Comparison of ENCODE assay signal across 34 cellular contexts in genomic region chr5:3301316-3301715, GRCh38.
"Had no signal": no experiment of that assay in that cellular context is flagged by ENCODE, and none has a peak within 500 bp of the region (broad histone marks: within the 10 kb centered on the region; RNA-seq: fewer than 3 reads in every experiment).

No MANE protein-coding gene starts in this region.

- H3K4me1 Mint-ChIP-seq: activated CD4-positive, alpha-beta memory T cell treated with anti-CD3 and anti-CD28 coated beads, Interleukin-2, amount 10 ng/mL, durations not matched to agents 7 days and 5 days; activated CD4-positive, alpha-beta T cell treated with anti-CD3 and anti-CD28 coated beads, Interleukin-2, amount 10 ng/mL, durations not matched to agents 7 days and 5 days; activated naive CD4-positive, alpha-beta T cell treated with anti-CD3 and anti-CD28 coated beads, Interleukin-2, amount 10 ng/mL, durations not matched to agents 7 days and 5 days; activated naive CD8-positive, alpha-beta T cell treated with anti-CD3 and anti-CD28 coated beads, Interleukin-2, amount 10 ng/mL, durations not matched to agents 7 days and 5 days; immature natural killer cell; natural killer cell; stimulated activated memory B cell treated with anti-CD40 and anti-IgM and Interleukin-4, amounts not matched to agents 10 μg/mL and 1 μg/mL and 100 μg/mL, for 72 hours; T-helper 17 cell had no signal

- H3K4me3 ChIP-seq: ascending aorta, cardiac muscle cell, colonic mucosa, dorsolateral prefrontal cortex, left lung, lung, sigmoid colon, suprapubic skin, tibial artery had no signal

- H3K4me1 ChIP-seq: ascending aorta, colonic mucosa, left lung, sigmoid colon, tibial artery had no signal

- H3K4me3 Mint-ChIP-seq: activated CD4-positive, alpha-beta memory T cell treated with anti-CD3 and anti-CD28 coated beads, Interleukin-2, amount 10 ng/mL, durations not matched to agents 7 days and 5 days; activated CD4-positive, alpha-beta T cell treated with anti-CD3 and anti-CD28 coated beads, Interleukin-2, amount 10 ng/mL, durations not matched to agents 7 days and 5 days; activated naive CD4-positive, alpha-beta T cell treated with anti-CD3 and anti-CD28 coated beads, Interleukin-2, amount 10 ng/mL, durations not matched to agents 7 days and 5 days; activated naive CD8-positive, alpha-beta T cell treated with anti-CD3 and anti-CD28 coated beads, Interleukin-2, amount 10 ng/mL, durations not matched to agents 7 days and 5 days; activated T-cell treated with anti-CD3 and anti-CD28 coated beads, Interleukin-2, amount 50 U/mL, for 24 hours; brain; effector memory CD8-positive, alpha-beta T cell; immature natural killer cell; natural killer cell; stimulated activated memory B cell treated with anti-CD40 and anti-IgM and Interleukin-4, amounts not matched to agents 10 μg/mL and 1 μg/mL and 100 μg/mL, for 72 hours; T-helper 17 cell had no signal

- H3K9me3 Mint-ChIP-seq: activated CD4-positive, alpha-beta T cell treated with anti-CD3 and anti-CD28 coated beads, Interleukin-2, amount 10 ng/mL, durations not matched to agents 7 days and 5 days had no signal

- DNase-seq: activated CD4-positive, alpha-beta memory T cell treated with anti-CD3 and anti-CD28 coated beads, Interleukin-2, amount 10 ng/mL, durations not matched to agents 7 days and 5 days; activated CD4-positive, alpha-beta T cell treated with anti-CD3 and anti-CD28 coated beads, Interleukin-2, amount 10 ng/mL, durations not matched to agents 7 days and 5 days; activated CD4-positive, CD25-positive, alpha-beta regulatory T cell treated with anti-CD3 and anti-CD28 coated beads, Interleukin-2, amount 50 U/mL, for 72 hours; activated CD8-positive, alpha-beta memory T cell treated with anti-CD3 and anti-CD28 coated beads, Interleukin-2, amount 50 U/mL, for 48 hours; activated gamma-delta T cell; activated naive CD4-positive, alpha-beta T cell treated with anti-CD3 and anti-CD28 coated beads, Interleukin-2, amount 10 ng/mL, durations not matched to agents 7 days and 5 days; activated naive CD8-positive, alpha-beta T cell treated with anti-CD3 and anti-CD28 coated beads, Interleukin-2, amount 10 ng/mL, durations not matched to agents 7 days and 5 days; activated T-cell treated with anti-CD3 and anti-CD28 coated beads, Interleukin-2, amount 50 U/mL, for 24 hours; cerebellar nuclear complex; colonic mucosa; dorsolateral prefrontal cortex; effector memory CD8-positive, alpha-beta T cell; head of caudate nucleus; hypothalamus; immature natural killer cell; left lung; mesendoderm; natural killer cell; sigmoid colon; small intestine; stimulated activated CD4-positive, alpha-beta T cell treated with anti-CD3 and anti-CD28 coated beads, Interleukin-1b, Interleukin-23, amount 100 ng/mL, for 48 hours; stimulated activated CD4-positive, alpha-beta T cell treated with anti-CD3 and anti-CD28 coated beads, Interleukin-4, amount 100 ng/mL, for 4 hours; stimulated activated CD8-positive, alpha-beta memory T cell treated with anti-CD3 and anti-CD28 coated beads, Interleukin-4, amount 100 ng/mL, for 48 hours; T-helper 17 cell; T1000; tibial artery had no signal

- H3K9me3 ChIP-seq: ascending aorta, colonic mucosa, left lung, neutrophil, sigmoid colon, suprapubic skin, tibial artery had no signal

- H3K27me3 ChIP-seq: ascending aorta, cardiac muscle cell, colonic mucosa, left lung, neutrophil, suprapubic skin had no signal

- H3K27me3 Mint-ChIP-seq: activated CD4-positive, alpha-beta memory T cell treated with anti-CD3 and anti-CD28 coated beads, Interleukin-2, amount 10 ng/mL, durations not matched to agents 7 days and 5 days; activated CD4-positive, alpha-beta T cell treated with anti-CD3 and anti-CD28 coated beads, Interleukin-2, amount 10 ng/mL, durations not matched to agents 7 days and 5 days; activated naive CD4-positive, alpha-beta T cell treated with anti-CD3 and anti-CD28 coated beads, Interleukin-2, amount 10 ng/mL, durations not matched to agents 7 days and 5 days; stimulated activated memory B cell treated with anti-CD40 and anti-IgM and Interleukin-4, amounts not matched to agents 10 μg/mL and 1 μg/mL and 100 μg/mL, for 72 hours; T-helper 17 cell had no signal

- H3K27ac Mint-ChIP-seq: activated CD4-positive, alpha-beta memory T cell treated with anti-CD3 and anti-CD28 coated beads, Interleukin-2, amount 10 ng/mL, durations not matched to agents 7 days and 5 days; activated CD4-positive, alpha-beta T cell treated with anti-CD3 and anti-CD28 coated beads, Interleukin-2, amount 10 ng/mL, durations not matched to agents 7 days and 5 days; activated naive CD4-positive, alpha-beta T cell treated with anti-CD3 and anti-CD28 coated beads, Interleukin-2, amount 10 ng/mL, durations not matched to agents 7 days and 5 days; activated naive CD8-positive, alpha-beta T cell treated with anti-CD3 and anti-CD28 coated beads, Interleukin-2, amount 10 ng/mL, durations not matched to agents 7 days and 5 days; activated T-cell treated with anti-CD3 and anti-CD28 coated beads, Interleukin-2, amount 50 U/mL, for 24 hours; effector memory CD8-positive, alpha-beta T cell; immature natural killer cell; natural killer cell; progenitor cell of endocrine pancreas; stimulated activated memory B cell treated with anti-CD40 and anti-IgM and Interleukin-4, amounts not matched to agents 10 μg/mL and 1 μg/mL and 100 μg/mL, for 72 hours; T-helper 17 cell had no signal

- H3K27ac ChIP-seq: ascending aorta, cardiac muscle cell, colonic mucosa, dorsolateral prefrontal cortex, left lung, neutrophil, sigmoid colon, suprapubic skin, tibial artery had no signal

- H3K36me3 Mint-ChIP-seq: activated naive CD4-positive, alpha-beta T cell treated with anti-CD3 and anti-CD28 coated beads, Interleukin-2, amount 10 ng/mL, durations not matched to agents 7 days and 5 days; activated naive CD8-positive, alpha-beta T cell treated with anti-CD3 and anti-CD28 coated beads, Interleukin-2, amount 10 ng/mL, durations not matched to agents 7 days and 5 days; brain; natural killer cell; stimulated activated memory B cell treated with anti-CD40 and anti-IgM and Interleukin-4, amounts not matched to agents 10 μg/mL and 1 μg/mL and 100 μg/mL, for 72 hours had no signal

- H3K36me3 ChIP-seq: ascending aorta, cardiac muscle cell, colonic mucosa, left lung, neutrophil, sigmoid colon, suprapubic skin, tibial artery had no signal
